ENCODE assay signal across 1 cellular context in genomic region chr6:135030056-135030473, GRCh38.
TF ChIP-seq lines count a peak whose summit lies in the region.

No MANE protein-coding gene starts in this region.

TF ChIP-seq in GM12878, 131 proteins besides CTCF, POLR2A, EP300 and RAD21 (continued from another document and continues in another):
- TF ChIP-seq BCL3 (IDR thresholded peaks at IDR 0.05; ENCODE audit: borderline replicate concordance, insufficient read depth, low read depth, low read length, poor library complexity, severe bottlenecking) (peak; percentile 59), RUNX3 (IDR thresholded peaks at IDR 0.05; ENCODE audit: low read length) (peak; percentile 77), MTA3 (IDR thresholded peaks at IDR 0.05; ENCODE audit: borderline replicate concordance, low read length) (peak; percentile 68), NBN (IDR thresholded peaks at IDR 0.05) (peak; percentile 94), SP1 (IDR thresholded peaks at IDR 0.05; ENCODE audit: low read depth, low read length) (peak; percentile 25), CEBPB (IDR thresholded peaks at IDR 0.05; ENCODE audit: borderline replicate concordance in 1 of 2, low read depth in 2 of 2, low read length in 2 of 2) (peak in 1 of 2 experiments; percentile 77; a peak in 1 of 4 replicates), ETV6 (conservative IDR thresholded peaks at IDR 0.05 in 1 of 2, IDR thresholded peaks at IDR 0.05 in 1 of 2; ENCODE audit: borderline replicate concordance in 1 of 2, low read depth in 1 of 2) (0 out of 4 replicates have a peak, but pooled peaks of 1 of the 2 experiments have one; percentile 71), EED (IDR thresholded peaks at IDR 0.05; ENCODE audit: low read depth) (peak; percentile 85), EGR1 (IDR thresholded peaks at IDR 0.05; ENCODE audit: borderline replicate concordance in 1 of 2, low read depth in 2 of 2, low read length in 2 of 2) (no peak), E4F1 (IDR thresholded peaks at IDR 0.05; ENCODE audit: borderline replicate concordance, partially characterized antibody) (no peak), BACH1 (IDR thresholded peaks at IDR 0.05; ENCODE audit: borderline replicate concordance) (peak; percentile 72; the same call in 1 of the 2 replicates), POLR2AphosphoS5 (IDR thresholded peaks at IDR 0.05; ENCODE audit: low read length) (no peak), RBBP5 (conservative IDR thresholded peaks at IDR 0.05) (no peak), ZBED1 (IDR thresholded peaks at IDR 0.05; ENCODE audit: borderline replicate concordance) (peak; percentile 75; the same call in 1 of the 2 replicates), ZZZ3 (IDR thresholded peaks at IDR 0.05; ENCODE audit: control insufficient read depth, insufficient read length, low read depth) (no peak), TCF12 (IDR thresholded peaks at IDR 0.05; ENCODE audit: low read depth, low read length) (no peak), ATF2 (IDR thresholded peaks at IDR 0.05; ENCODE audit: low read length) (peak; percentile 89), REST (IDR thresholded peaks at IDR 0.05; ENCODE audit: low read depth, low read length) (no peak), LARP7 (IDR thresholded peaks at IDR 0.05) (no peak), ATF7 (IDR thresholded peaks at IDR 0.05; ENCODE audit: low read depth) (peak; percentile 92), PAX8 (IDR thresholded peaks at IDR 0.05) (no peak), CHD1 (IDR thresholded peaks at IDR 0.05; ENCODE audit: low read depth, low read length) (no peak), TCF7 (IDR thresholded peaks at IDR 0.05; ENCODE audit: borderline replicate concordance) (no peak), ZBTB4 (CRISPR knock-in tag; IDR thresholded peaks at IDR 0.05) (no peak), SMARCA5 (IDR thresholded peaks at IDR 0.05) (no peak), NRF1 (conservative IDR thresholded peaks at IDR 0.05; ENCODE audit: low read depth, low read length) (no peak), MAX (IDR thresholded peaks at IDR 0.05; ENCODE audit: low read depth, low read length) (no peak), HDAC6 (IDR thresholded peaks at IDR 0.05; ENCODE audit: unreplicated experiment) (no peak), ELK1 (IDR thresholded peaks at IDR 0.05; ENCODE audit: low read depth, low read length) (no peak), GATAD2B (conservative IDR thresholded peaks at IDR 0.05; ENCODE audit: low read depth) (no peak), SMAD5 (IDR thresholded peaks at IDR 0.05; ENCODE audit: low read depth) (no peak), MEF2B (IDR thresholded peaks at IDR 0.05; ENCODE audit: partially characterized antibody, poor library complexity, severe bottlenecking) (no peak), TAF1 (IDR thresholded peaks at IDR 0.05; ENCODE audit: borderline replicate concordance, low read depth, low read length) (no peak), ZBTB11 (CRISPR knock-in tag; IDR thresholded peaks at IDR 0.05) (no peak), BCLAF1 (IDR thresholded peaks at IDR 0.05) (no peak)
